ENCODE assay signal across 1 cellular context in the genomic region with DNA sequence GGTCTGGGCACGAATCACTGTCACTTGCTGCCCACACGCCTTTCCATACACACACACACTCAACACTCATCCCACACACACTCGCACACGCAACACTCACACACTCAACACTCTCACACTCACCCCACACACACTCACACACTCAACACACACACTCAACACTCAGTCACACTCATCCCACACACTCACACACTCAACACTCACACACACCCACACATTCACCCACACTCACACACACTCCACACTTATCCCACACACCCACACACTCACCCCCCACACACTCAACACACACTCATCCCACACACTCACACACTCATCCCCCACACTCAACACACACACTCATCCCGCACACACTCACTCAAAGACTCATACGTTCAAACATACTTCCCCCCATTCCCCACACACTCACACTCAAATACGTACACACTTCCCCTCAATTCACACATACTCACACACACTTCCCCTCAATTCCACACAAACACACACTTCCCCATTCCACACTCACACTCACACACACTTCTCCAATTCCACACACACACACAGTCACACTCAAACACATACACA.
A peak's percentile ranks its signal among the peaks of the same experiment; 100 is the strongest.
TF ChIP-seq lines count a peak whose summit lies in the region.

No MANE protein-coding gene starts in this region.

TF ChIP-seq in GM12878, 131 proteins besides CTCF, POLR2A, EP300 and RAD21:
- TF ChIP-seq, protein P1, sequence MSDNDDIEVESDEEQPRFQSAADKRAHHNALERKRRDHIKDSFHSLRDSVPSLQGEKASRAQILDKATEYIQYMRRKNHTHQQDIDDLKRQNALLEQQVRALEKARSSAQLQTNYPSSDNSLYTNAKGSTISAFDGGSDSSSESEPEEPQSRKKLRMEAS (IDR thresholded peaks at IDR 0.05; ENCODE audit: low read depth, low read length): no peak
- TF ChIP-seq FOXK2 (IDR thresholded peaks at IDR 0.05) (0 out of 2 replicates have a peak, but pooled peaks have one; percentile 8), PAX5 (IDR thresholded peaks at IDR 0.05; ENCODE audit: borderline replicate concordance, low read depth, low read length) (no peak)
- TF ChIP-seq, protein P2, sequence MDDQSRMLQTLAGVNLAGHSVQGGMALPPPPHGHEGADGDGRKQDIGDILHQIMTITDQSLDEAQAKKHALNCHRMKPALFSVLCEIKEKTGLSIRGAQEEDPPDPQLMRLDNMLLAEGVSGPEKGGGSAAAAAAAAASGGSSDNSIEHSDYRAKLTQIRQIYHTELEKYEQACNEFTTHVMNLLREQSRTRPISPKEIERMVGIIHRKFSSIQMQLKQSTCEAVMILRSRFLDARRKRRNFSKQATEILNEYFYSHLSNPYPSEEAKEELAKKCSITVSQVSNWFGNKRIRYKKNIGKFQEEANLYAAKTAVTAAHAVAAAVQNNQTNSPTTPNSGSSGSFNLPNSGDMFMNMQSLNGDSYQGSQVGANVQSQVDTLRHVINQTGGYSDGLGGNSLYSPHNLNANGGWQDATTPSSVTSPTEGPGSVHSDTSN (IDR thresholded peaks at IDR 0.05; ENCODE audit: insufficient replicate concordance, low read depth, low read length): peak; percentile 12
- TF ChIP-seq, protein P3, sequence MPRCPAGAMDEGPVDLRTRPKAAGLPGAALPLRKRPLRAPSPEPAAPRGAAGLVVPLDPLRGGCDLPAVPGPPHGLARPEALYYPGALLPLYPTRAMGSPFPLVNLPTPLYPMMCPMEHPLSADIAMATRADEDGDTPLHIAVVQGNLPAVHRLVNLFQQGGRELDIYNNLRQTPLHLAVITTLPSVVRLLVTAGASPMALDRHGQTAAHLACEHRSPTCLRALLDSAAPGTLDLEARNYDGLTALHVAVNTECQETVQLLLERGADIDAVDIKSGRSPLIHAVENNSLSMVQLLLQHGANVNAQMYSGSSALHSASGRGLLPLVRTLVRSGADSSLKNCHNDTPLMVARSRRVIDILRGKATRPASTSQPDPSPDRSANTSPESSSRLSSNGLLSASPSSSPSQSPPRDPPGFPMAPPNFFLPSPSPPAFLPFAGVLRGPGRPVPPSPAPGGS (IDR thresholded peaks at IDR 0.05; ENCODE audit: borderline replicate concordance, insufficient read depth, low read depth, low read length, poor library complexity, severe bottlenecking): peak; percentile 70
- TF ChIP-seq, protein P4, sequence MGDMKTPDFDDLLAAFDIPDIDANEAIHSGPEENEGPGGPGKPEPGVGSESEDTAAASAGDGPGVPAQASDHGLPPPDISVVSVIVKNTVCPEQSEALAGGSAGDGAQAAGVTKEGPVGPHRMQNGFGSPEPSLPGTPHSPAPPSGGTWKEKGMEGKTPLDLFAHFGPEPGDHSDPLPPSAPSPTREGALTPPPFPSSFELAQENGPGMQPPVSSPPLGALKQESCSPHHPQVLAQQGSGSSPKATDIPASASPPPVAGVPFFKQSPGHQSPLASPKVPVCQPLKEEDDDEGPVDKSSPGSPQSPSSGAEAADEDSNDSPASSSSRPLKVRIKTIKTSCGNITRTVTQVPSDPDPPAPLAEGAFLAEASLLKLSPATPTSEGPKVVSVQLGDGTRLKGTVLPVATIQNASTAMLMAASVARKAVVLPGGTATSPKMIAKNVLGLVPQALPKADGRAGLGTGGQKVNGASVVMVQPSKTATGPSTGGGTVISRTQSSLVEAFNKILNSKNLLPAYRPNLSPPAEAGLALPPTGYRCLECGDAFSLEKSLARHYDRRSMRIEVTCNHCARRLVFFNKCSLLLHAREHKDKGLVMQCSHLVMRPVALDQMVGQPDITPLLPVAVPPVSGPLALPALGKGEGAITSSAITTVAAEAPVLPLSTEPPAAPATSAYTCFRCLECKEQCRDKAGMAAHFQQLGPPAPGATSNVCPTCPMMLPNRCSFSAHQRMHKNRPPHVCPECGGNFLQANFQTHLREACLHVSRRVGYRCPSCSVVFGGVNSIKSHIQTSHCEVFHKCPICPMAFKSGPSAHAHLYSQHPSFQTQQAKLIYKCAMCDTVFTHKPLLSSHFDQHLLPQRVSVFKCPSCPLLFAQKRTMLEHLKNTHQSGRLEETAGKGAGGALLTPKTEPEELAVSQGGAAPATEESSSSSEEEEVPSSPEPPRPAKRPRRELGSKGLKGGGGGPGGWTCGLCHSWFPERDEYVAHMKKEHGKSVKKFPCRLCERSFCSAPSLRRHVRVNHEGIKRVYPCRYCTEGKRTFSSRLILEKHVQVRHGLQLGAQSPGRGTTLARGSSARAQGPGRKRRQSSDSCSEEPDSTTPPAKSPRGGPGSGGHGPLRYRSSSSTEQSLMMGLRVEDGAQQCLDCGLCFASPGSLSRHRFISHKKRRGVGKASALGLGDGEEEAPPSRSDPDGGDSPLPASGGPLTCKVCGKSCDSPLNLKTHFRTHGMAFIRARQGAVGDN (IDR thresholded peaks at IDR 0.05): no peak
